In the genomic region with DNA sequence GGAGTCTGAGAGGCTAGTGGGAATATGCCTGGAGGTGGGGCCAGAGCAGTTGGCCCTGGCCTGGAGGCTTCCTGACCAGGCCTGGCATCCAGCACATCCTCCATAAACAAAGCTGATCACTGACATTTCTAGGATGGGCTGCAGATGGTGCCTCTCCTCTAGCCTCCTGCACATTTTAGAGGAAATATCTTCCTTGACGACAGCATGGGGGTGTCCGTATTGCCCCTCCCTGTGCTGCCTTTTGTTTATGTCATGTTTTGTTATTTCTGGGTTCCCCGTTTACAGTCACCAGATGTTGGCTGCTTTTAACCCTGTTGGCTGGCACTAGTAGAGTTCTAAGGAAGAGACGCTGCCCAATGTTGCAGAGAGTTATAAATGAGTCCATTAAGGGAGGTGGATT, we compare ENCODE assay signal across 33 cellular contexts.
"Had no signal": no experiment of that assay in that cellular context is flagged by ENCODE, and none has a peak within 500 bp of the region (broad histone marks: within the 10 kb centered on the region; RNA-seq: fewer than 3 reads in every experiment).

No MANE protein-coding gene starts in this region.

- ATAC-seq: activated CD4-positive, CD25-positive, alpha-beta regulatory T cell treated with anti-CD3 and anti-CD28 coated beads, Interleukin-2, amount 50 U/mL, for 24 hours; activated CD8-positive, alpha-beta T cell treated with anti-CD3 and anti-CD28 coated beads for 36 hours; activated naive CD8-positive, alpha-beta T cell treated with anti-CD3 and anti-CD28 coated beads, Interleukin-2, amount 50 U/mL, for 24 hours; body of pancreas; effector memory CD8-positive, alpha-beta T cell; gastroesophageal sphincter; T-helper 17 cell had no signal

- H3K27ac ChIP-seq: adrenal gland, body of pancreas, esophagus squamous epithelium, gastroesophageal sphincter, WERI-Rb-1 had no signal

- H3K9me3 Mint-ChIP-seq: activated B cell treated with CpG ODN at 0.5 μM for 24 hours; activated naive CD4-positive, alpha-beta T cell treated with anti-CD3 and anti-CD28 coated beads, Interleukin-2, amount 50 U/mL, for 24 hours; effector memory CD8-positive, alpha-beta T cell; T-helper 2 cell treated with Interferon-gamma antibody and Interleukin-4, amounts not matched to agents 5 μg/mL and 100 μg/mL, for 36 hours had no signal

- H3K9me3 ChIP-seq: adrenal gland, body of pancreas had no signal

- H3K4me1 Mint-ChIP-seq: activated B cell treated with CpG ODN at 0.5 μM for 24 hours; activated naive CD4-positive, alpha-beta T cell treated with anti-CD3 and anti-CD28 coated beads, Interleukin-2, amount 50 U/mL, for 24 hours; activated naive CD8-positive, alpha-beta T cell treated with anti-CD3 and anti-CD28 coated beads for 36 hours; activated naive CD8-positive, alpha-beta T cell treated with anti-CD3 and anti-CD28 coated beads, Interleukin-2, amount 50 U/mL, for 24 hours; T-helper 17 cell had no signal

- H3K36me3 ChIP-seq: adrenal gland, esophagus squamous epithelium, gastroesophageal sphincter, WERI-Rb-1 had no signal

- H3K4me3 Mint-ChIP-seq: activated B cell treated with CpG ODN at 0.5 μM for 24 hours; activated CD8-positive, alpha-beta T cell treated with anti-CD3 and anti-CD28 coated beads for 36 hours; activated naive CD4-positive, alpha-beta T cell treated with anti-CD3 and anti-CD28 coated beads for 36 hours; activated naive CD4-positive, alpha-beta T cell treated with anti-CD3 and anti-CD28 coated beads, Interleukin-2, amount 50 U/mL, for 24 hours; activated naive CD8-positive, alpha-beta T cell treated with anti-CD3 and anti-CD28 coated beads for 36 hours; activated naive CD8-positive, alpha-beta T cell treated with anti-CD3 and anti-CD28 coated beads, Interleukin-2, amount 50 U/mL, for 24 hours; activated T-helper 1 cell treated with anti-CD3 and anti-CD28 coated beads, Interleukin-12 subunit alpha, Interleukin-12 subunit beta, Interleukin-2, Interleukin-4 antibody, amounts not matched to agents 30 ng/mL and 10 ng/mL and 1 ng/mL, durations not matched to agents 14 hours and 24 hours and 36 hours; effector memory CD8-positive, alpha-beta T cell; T-helper 17 cell; T-helper 2 cell treated with Interferon-gamma antibody and Interleukin-4, amounts not matched to agents 5 μg/mL and 100 μg/mL, for 36 hours had no signal

- H3K4me3 ChIP-seq: adrenal gland, body of pancreas, esophagus squamous epithelium, gastroesophageal sphincter had no signal

- DNase-seq: activated B cell treated with CpG ODN at 0.5 μM for 24 hours; activated CD4-positive, alpha-beta T cell treated with anti-CD3 and anti-CD28 coated beads for 48 hours; activated CD4-positive, alpha-beta T cell treated with anti-CD3 and anti-CD28 coated beads, Interleukin-2, amount 50 U/mL, for 1 hour; activated CD4-positive, alpha-beta T cell treated with anti-CD3 and anti-CD28 coated beads, Interleukin-2, amount 50 U/mL, for 48 hours; activated CD8-positive, alpha-beta memory T cell treated with anti-CD3 and anti-CD28 coated beads for 24 hours; activated CD8-positive, alpha-beta T cell treated with anti-CD3 and anti-CD28 coated beads for 36 hours; activated effector memory CD4-positive, alpha-beta T cell treated with anti-CD3 and anti-CD28 coated beads, Interleukin-2, amount 50 U/mL, for 16 hours; activated naive CD4-positive, alpha-beta T cell treated with anti-CD3 and anti-CD28 coated beads for 36 hours; activated naive CD8-positive, alpha-beta T cell treated with anti-CD3 and anti-CD28 coated beads for 36 hours; activated naive CD8-positive, alpha-beta T cell treated with anti-CD3 and anti-CD28 coated beads, Interleukin-2, amount 50 U/mL, for 24 hours; activated T-cell treated with anti-CD3 and anti-CD28 coated beads, Interleukin-2, amount 50 U/mL, for 48 hours; adrenal gland; amygdala; aorta; body of pancreas; caudate nucleus; cortex of kidney; dermis blood vessel endothelial cell; effector CD4-positive, alpha-beta T cell; effector memory CD8-positive, alpha-beta T cell; erythroblast; esophagus squamous epithelium; foreskin melanocyte; T-helper 1 cell; T-helper 17 cell; T1000; WERI-Rb-1 had no signal

- H3K4me1 ChIP-seq: adrenal gland, body of pancreas, esophagus squamous epithelium had no signal

- H3K27ac Mint-ChIP-seq: activated B cell treated with CpG ODN at 0.5 μM for 24 hours; activated CD8-positive, alpha-beta T cell treated with anti-CD3 and anti-CD28 coated beads for 36 hours; activated naive CD4-positive, alpha-beta T cell treated with anti-CD3 and anti-CD28 coated beads for 36 hours; activated naive CD4-positive, alpha-beta T cell treated with anti-CD3 and anti-CD28 coated beads, Interleukin-2, amount 50 U/mL, for 24 hours; activated naive CD8-positive, alpha-beta T cell treated with anti-CD3 and anti-CD28 coated beads for 36 hours; activated naive CD8-positive, alpha-beta T cell treated with anti-CD3 and anti-CD28 coated beads, Interleukin-2, amount 50 U/mL, for 24 hours; activated T-helper 1 cell treated with anti-CD3 and anti-CD28 coated beads, Interleukin-12 subunit alpha, Interleukin-12 subunit beta, Interleukin-2, Interleukin-4 antibody, amounts not matched to agents 30 ng/mL and 10 ng/mL and 1 ng/mL, durations not matched to agents 14 hours and 24 hours and 36 hours; activated T-helper 2 cell treated with anti-CD3 and anti-CD28 coated beads, Interferon-gamma antibody, Interleukin-2, Interleukin-4, amounts not matched to agents 10 μg/mL and 5 μg/mL and 100 μg/mL, durations not matched to agents 14 hours and 24 hours and 36 hours; effector memory CD8-positive, alpha-beta T cell; T-helper 17 cell; T-helper 2 cell treated with Interferon-gamma antibody and Interleukin-4, amounts not matched to agents 5 μg/mL and 100 μg/mL, for 36 hours had no signal

- H3K36me3 Mint-ChIP-seq: activated naive CD8-positive, alpha-beta T cell treated with anti-CD3 and anti-CD28 coated beads for 36 hours had no signal

- H3K27me3 ChIP-seq: body of pancreas had no signal
